Comparison of ENCODE assay signal across 9 cellular contexts in genomic region chr14:20630340-20631022, GRCh38. TPM values are rescaled to one million over a fixed set of nuclear protein-coding genes. Genes with fewer than 3 reads are reported as not detected.
DNase-seq lines count a peak whose midpoint lies in the region; ATAC-seq, FAIRE-seq and TF ChIP-seq lines count a peak whose summit lies in the region.
"Had no signal": no experiment of that assay in that cellular context is flagged by ENCODE, and none has a peak within 500 bp of the region (broad histone marks: within the 10 kb centered on the region; RNA-seq: fewer than 3 reads in every experiment).

No MANE protein-coding gene starts in this region.

- no peak for TF ChIP-seq POLR2A in Peyer's patch (IDR thresholded peaks at IDR 0.05)

- H3K27me3 ChIP-seq in BLaER1 (peaks cover 92% of the 10 kb centered on the region), H7 (ENCODE audit: control insufficient read depth, insufficient read depth, low read length) (peaks cover 28% of the 10 kb centered on the region), Peyer's patch (no peaks in the 10 kb centered on the region), bronchial epithelial cell (ENCODE audit: control insufficient read depth, insufficient read depth, low read length) (peaks cover 1% of the 10 kb centered on the region), lower lobe of right lung (ENCODE audit: low read depth) (peaks cover 46% of the 10 kb centered on the region), thymus (ENCODE audit: control insufficient read depth, insufficient read depth) (peaks cover 46% of the 10 kb centered on the region)

- H3K4me1 ChIP-seq in BLaER1 (peaks cover 24% of the 10 kb centered on the region), Peyer's patch (peaks cover 0 to 22% (median 9%) of the 10 kb centered on the region in 4 donors), lower lobe of right lung (peaks cover 29% of the 10 kb centered on the region), thymus (ENCODE audit: control insufficient read depth, insufficient read depth, low read length) (peaks cover 4% of the 10 kb centered on the region)

- H3K4me2 ChIP-seq in BLaER1, result peak overlapping the region; percentile 81

- peaks cover 41% of the 10 kb centered on the region for H3K9me3 ChIP-seq in BLaER1
- H3K9me3 ChIP-seq in Peyer's patch, result no peaks in the 10 kb centered on the region
- no peaks in the 10 kb centered on the region for H3K9me3 ChIP-seq in lower lobe of right lung
- peaks cover 4% of the 10 kb centered on the region for H3K9me3 ChIP-seq in thymus (ENCODE audit: control insufficient read depth)

- intact Hi-C loops in lower lobe of right lung (cut with DNase I), result no loop called here

- H3K9ac ChIP-seq in BLaER1, result no peak overlapping the region

- 4% methylated on average over 23 of the region's 23 CpGs for WGBS in thymus

- no peak overlapping the region for H3K27ac ChIP-seq in BLaER1
- peak overlapping the region in 1 of 4 donors; percentile 68 for H3K27ac ChIP-seq in Peyer's patch
- H3K27ac ChIP-seq in lower lobe of right lung, result no peak overlapping the region
- no peak overlapping the region for H3K27ac ChIP-seq in thymus (ENCODE audit: low read depth)

- H3K36me3 ChIP-seq in BLaER1 (no peaks in the 10 kb centered on the region), H7 (replicated peaks; ENCODE audit: control insufficient read depth, insufficient read depth, low read length) (no peaks in the 10 kb centered on the region), Peyer's patch (no peaks in the 10 kb centered on the region), bronchial epithelial cell (ENCODE audit: control insufficient read depth, insufficient read depth, low read length) (no peaks in the 10 kb centered on the region), lower lobe of right lung (no peaks in the 10 kb centered on the region), thymus (ENCODE audit: control insufficient read depth, insufficient read depth) (no peaks in the 10 kb centered on the region)

- DNase-seq in H7 (peak; percentile 41), Peyer's patch (peak in 1 of 3 donors; percentile 53), bronchial epithelial cell (ENCODE audit: low read depth) (peak; percentile 74), lower lobe of right lung (no peak), ureter (ENCODE audit: low spot score) (no peak)

- H3K4me3 ChIP-seq in BLaER1 (peak overlapping the region; percentile 58), H7 (ENCODE audit: insufficient read depth, low read depth, low read length) (peak overlapping the region; percentile 76), Peyer's patch (peak overlapping the region; percentile 20 to 46 (median 32)), bronchial epithelial cell (ENCODE audit: low read depth, low read length) (peak overlapping the region; percentile 46), lower lobe of right lung (peak overlapping the region; percentile 40), thymus (ENCODE audit: low read length) (peak overlapping the region; percentile 8)

- no peak for TF ChIP-seq CTCF in Peyer's patch (IDR thresholded peaks at IDR 0.05)
- TF ChIP-seq CTCF in bronchial epithelial cell (IDR thresholded peaks at IDR 0.05; ENCODE audit: insufficient read depth, low read length, severe bottlenecking), result no peak
- no peak for TF ChIP-seq CTCF in lower lobe of right lung (IDR thresholded peaks at IDR 0.05)

- FAIRE-seq in bronchial epithelial cell (lab: Jason Lieb, UNC), result no peak

- ATAC-seq in lower lobe of right lung (peak; percentile 31 to 39), GM19397 (IDR thresholded peaks at IDR 0.05; ENCODE audit: unreplicated experiment) (no peak)

- peaks cover 26% of the 10 kb centered on the region; the same call in 1 of the 2 replicates for H4K20me1 ChIP-seq in BLaER1

RNA-seq across cellular contexts. Expression of gene OR6S1, which starts 11.0 kb away (rescaled TPM):
- not detected in 2 replicates for total RNA-seq in H7 (2014; rRNA removed; shearing (Covaris generic))
- total RNA-seq in Peyer's patch, result not detected
- not detected in 2 replicates for total RNA-seq in bronchial epithelial cell
- total RNA-seq in lower lobe of right lung, result not detected
- not detected for polyA plus RNA-seq in thymus
- not detected for total RNA-seq in ureter
- total RNA-seq: liver had no signal
- polyA plus RNA-seq: liver had no signal

RNA-seq across cellular contexts. Expression of gene RNASE12, which starts 39.3 kb away (rescaled TPM):
- total RNA-seq in H7 (2014; rRNA removed; shearing (Covaris generic)), result not detected in 2 replicates
- total RNA-seq in Peyer's patch (not detected), bronchial epithelial cell (not detected in 2 replicates), lower lobe of right lung (not detected), ureter (not detected)
- polyA plus RNA-seq in thymus, result not detected
- total RNA-seq: liver had no signal
- polyA plus RNA-seq: liver had no signal

RNA-seq across cellular contexts. Expression of gene RNASE11, which starts 42.7 kb away (rescaled TPM):
- total RNA-seq in H7 (2014; rRNA removed; shearing (Covaris generic)), result not detected in 2 replicates
- total RNA-seq in Peyer's patch (not detected), bronchial epithelial cell (not detected in 2 replicates), lower lobe of right lung (not detected), ureter (not detected)
- 0.02 TPM for polyA plus RNA-seq in thymus
- total RNA-seq: liver had no signal
- polyA plus RNA-seq: liver had no signal

RNA-seq across cellular contexts. Expression of gene RNASE4, which starts 53.9 kb away (rescaled TPM):
- 15.8 and 20.5 TPM in 2 replicates for total RNA-seq in H7 (2014; rRNA removed; shearing (Covaris generic))
- 10 to 100 TPM in 3 of 4 donors, 1 to 10 TPM in 1; 5.8 to 51.7 (median 33.6) TPM for total RNA-seq in Peyer's patch
- total RNA-seq in bronchial epithelial cell, result 2.9 and 4.7 TPM in 2 replicates
- 41.0 TPM for total RNA-seq in lower lobe of right lung
- 25.4 TPM for polyA plus RNA-seq in thymus
- 26.5 TPM for total RNA-seq in ureter

RNA-seq across cellular contexts. Expression of gene ANG, which starts 58.1 kb away (rescaled TPM):
- 19.4 and 23.5 TPM in 2 replicates for total RNA-seq in H7 (2014; rRNA removed; shearing (Covaris generic))
- total RNA-seq in Peyer's patch (10 to 100 TPM; 19.6 to 22.3 (median 20.0) TPM), bronchial epithelial cell (2.4 and 2.9 TPM in 2 replicates), lower lobe of right lung (29.3 TPM), ureter (5.5 TPM)
- polyA plus RNA-seq in thymus, result 9.1 TPM

Comparison
In these comparisons a context has a peak if more than half of its experiments do, and no peak if none do; other contexts are left out.
1. H3K4me3 ChIP-seq: peak in every context shown above with its lines; median percentile 76 in H7; 58 in BLaER1; 46 in bronchial epithelial cell; 40 in lower lobe of right lung; 32 in Peyer's patch; 8 in thymus.
2. DNase-seq: peak in H7 (single experiment) and bronchial epithelial cell (single experiment); none in lower lobe of right lung (single experiment) and ureter (single experiment).